ENCODE assay signal across 25 cellular contexts in genomic region chr16:75957870-75958269, GRCh38.
"Had no signal": no experiment of that assay in that cellular context is flagged by ENCODE, and none has a peak within 500 bp of the region (broad histone marks: within the 10 kb centered on the region; RNA-seq: fewer than 3 reads in every experiment).

No MANE protein-coding gene starts in this region.

- H3K4me1 Mint-ChIP-seq: immature natural killer cell; mesothelial cell of epicardium; naive B cell; natural killer cell; nephron progenitor cell; stimulated activated memory B cell treated with anti-CD40 and anti-IgM and Interleukin-4, amounts not matched to agents 10 μg/mL and 1 μg/mL and 100 μg/mL, for 72 hours; stimulated activated naive CD8-positive, alpha-beta T cell treated with anti-CD3 and anti-CD28 coated beads, Interleukin-15, amount 100 ng/mL, for 72 hours had no signal

- H3K9me3 Mint-ChIP-seq: nephron progenitor cell, type B pancreatic cell had no signal

- H3K36me3 Mint-ChIP-seq: immature natural killer cell; mesothelial cell of epicardium; naive B cell; natural killer cell; stimulated activated memory B cell treated with anti-CD40 and anti-IgM and Interleukin-4, amounts not matched to agents 10 μg/mL and 1 μg/mL and 100 μg/mL, for 72 hours; type B pancreatic cell had no signal

- ATAC-seq: left colon; left lung; lower lobe of right lung; natural killer cell; right lobe of liver; stimulated activated memory B cell treated with anti-CD40 and anti-IgM and Interleukin-4, amounts not matched to agents 10 μg/mL and 1 μg/mL and 100 μg/mL, for 72 hours; stimulated activated naive CD8-positive, alpha-beta T cell treated with anti-CD3 and anti-CD28 coated beads, Interleukin-15, amount 100 ng/mL, for 72 hours had no signal

- H3K4me3 ChIP-seq: left lung, lower lobe of right lung, ovary, right atrium auricular region, right lobe of liver, smooth muscle cell, tibial nerve, uterus had no signal

- H3K27ac Mint-ChIP-seq: immature natural killer cell; mesothelial cell of epicardium; naive B cell; natural killer cell; nephron progenitor cell; progenitor cell of endocrine pancreas; stimulated activated memory B cell treated with anti-CD40 and anti-IgM and Interleukin-4, amounts not matched to agents 10 μg/mL and 1 μg/mL and 100 μg/mL, for 72 hours; stimulated activated naive CD8-positive, alpha-beta T cell treated with anti-CD3 and anti-CD28 coated beads, Interleukin-15, amount 100 ng/mL, for 72 hours; type B pancreatic cell had no signal

- H3K4me3 Mint-ChIP-seq: immature natural killer cell; mesothelial cell of epicardium; naive B cell; natural killer cell; nephron progenitor cell; stimulated activated memory B cell treated with anti-CD40 and anti-IgM and Interleukin-4, amounts not matched to agents 10 μg/mL and 1 μg/mL and 100 μg/mL, for 72 hours; stimulated activated naive CD8-positive, alpha-beta T cell treated with anti-CD3 and anti-CD28 coated beads, Interleukin-15, amount 100 ng/mL, for 72 hours; type B pancreatic cell had no signal

- DNase-seq: hypothalamus; immature natural killer cell; kidney; left colon; left lung; lower lobe of right lung; mesendoderm; naive B cell; natural killer cell; nephron progenitor cell; ovary; right lobe of liver; stimulated activated CD4-positive, alpha-beta T cell treated with anti-CD3 and anti-CD28 coated beads, Interleukin-2, amount 100 ng/mL, for 24 hours; stimulated activated CD4-positive, alpha-beta T cell treated with anti-CD3 and anti-CD28 coated beads, Interleukin-4, amount 100 ng/mL, for 24 hours; stimulated activated naive CD4-positive, alpha-beta T cell treated with Interleukin-2 at 50 U/mL for 16 hours; stimulated activated naive CD8-positive, alpha-beta T cell treated with anti-CD3 and anti-CD28 coated beads, Interleukin-15, amount 100 ng/mL, for 72 hours; substantia nigra; uterus had no signal
